In the genomic region with DNA sequence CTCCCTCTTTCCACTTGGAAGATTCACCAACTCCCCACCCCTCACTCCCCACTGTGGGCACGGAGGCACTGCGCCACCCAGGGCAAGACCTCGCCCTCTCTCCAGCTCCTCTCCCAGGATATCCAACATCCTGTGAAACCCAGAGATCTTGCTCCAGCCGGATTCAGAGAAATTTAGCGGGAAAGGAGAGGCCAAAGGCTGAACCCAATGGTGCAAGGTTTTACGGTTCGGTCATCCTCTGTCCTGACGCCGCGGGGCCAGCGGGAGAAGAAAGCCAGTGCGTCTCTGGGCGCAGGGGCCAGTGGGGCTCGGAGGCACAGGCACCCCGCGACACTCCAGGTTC, we compare ENCODE assay signal across 8 cellular contexts. TPM values are rescaled to one million over a fixed set of nuclear protein-coding genes. Genes with fewer than 3 reads are reported as not detected.
DNase-seq lines count a peak whose midpoint lies in the region; ATAC-seq, FAIRE-seq and TF ChIP-seq lines count a peak whose summit lies in the region.

No MANE protein-coding gene starts in this region.

- intact Hi-C loops in left cardiac atrium (cut with DNase I) (no loop called here), K562 (cut with micrococcal nuclease) (no loop called here), uterus (cut with DNase I; ENCODE audit: low total_unique reads) (no loop called here)

- peak overlapping the region; percentile 54 for H3K4me3 ChIP-seq in cardiac muscle cell
- H3K4me3 ChIP-seq in K562, result peak overlapping the region; percentile 27; the same call in 1 of the 2 replicates
- H3K4me3 ChIP-seq in uterus, result peak overlapping the region; percentile 58 to 96

- H3K9me1 ChIP-seq in K562 (ENCODE audit: control insufficient read depth, insufficient read depth, low read length), result no peaks in the 10 kb centered on the region

- TF ChIP-seq POLR2A in K562 (conservative IDR thresholded peaks at IDR 0.05), result no peak
- no peak for TF ChIP-seq POLR2A in uterus (IDR thresholded peaks at IDR 0.05)

- BruUV-seq in K562 (replicated peaks; lab: Mats Ljungman, UMichigan), result no TSS peak

- peak overlapping the region; percentile 58; the same call in 1 of the 2 replicates for H3K4me2 ChIP-seq in K562 (ENCODE audit: insufficient read depth, low read length)

- CTCF ChIA-PET in K562 (lab: Yijun Ruan, JAX; ENCODE audit: low intra/inter-chr PET ratio), result no interaction called here

- peak overlapping the region in 1 of 2 experiments; percentile 57; a peak in 2 of 4 replicates for H3K9ac ChIP-seq in K562 (ENCODE audit: insufficient read depth in 1 of 2, low read depth in 2 of 2, low read length in 2 of 2)

- no peak for FAIRE-seq in K562 (lab: Jason Lieb, UNC)

- no peak for TF ChIP-seq RAD21 in K562 (CRISPR knock-in tag; conservative IDR thresholded peaks at IDR 0.05 in 1 of 2, IDR thresholded peaks at IDR 0.05 in 1 of 2)

- no peak overlapping the region for H2AFZ ChIP-seq in K562 (ENCODE audit: low read depth, low read length)

- peak in 1 of 2 donors; percentile 16 for DNase-seq in cardiac muscle cell (ENCODE audit: low read depth in 1 of 2, low spot score in 1 of 2)
- DNase-seq in left cardiac atrium, result no peak
- DNase-seq in K562 (ENCODE audit: extremely low read depth in 1 of 4, low spot score in 3 of 4), result no peak
- DNase-seq in medulla oblongata (ENCODE audit: extremely low spot score), result peak; percentile 56
- no peak for DNase-seq in uterus
- no peak for DNase-seq in NCI-H187 (lab: John Stamatoyannopoulos, UW)

- H3K79me2 ChIP-seq in K562 (ENCODE audit: control insufficient read depth, insufficient read depth, low read length), result no peaks in the 10 kb centered on the region

- POLR2A ChIA-PET in K562 (lab: Yijun Ruan, JAX), result interaction anchor here (0.7 kb wide), 1 partner anchor 23 kb away, joined by 3 read pairs; no protein-coding TSS in a partner anchor

- TF ChIP-seq CTCF in cardiac muscle cell (IDR thresholded peaks at IDR 0.05; ENCODE audit: low read depth, low read length), result no peak
- TF ChIP-seq CTCF in K562 (IDR thresholded peaks at IDR 0.05 in 2 of 3, conservative IDR thresholded peaks at IDR 0.05 in 1 of 3; ENCODE audit: insufficient read depth in 2 of 3, low read depth in 1 of 3, low read length in 3 of 3), result no peak
- no peak for TF ChIP-seq CTCF in uterus (IDR thresholded peaks at IDR 0.05)

- H3K27me3 ChIP-seq in cardiac muscle cell (peaks cover 31% of the 10 kb centered on the region), K562 (ENCODE audit: control insufficient read depth in 2 of 2, insufficient read depth in 2 of 2, low read length in 2 of 2) (peaks cover 17 to 25% of the 10 kb centered on the region in 2 experiments), uterus (no peaks in the 10 kb centered on the region)

- in situ Hi-C loops in K562 (cut with MboI), result no loop called here

- no peak for TF ChIP-seq EP300 in K562 (IDR thresholded peaks at IDR 0.05; ENCODE audit: low read length)

- H3K36me3 ChIP-seq in cardiac muscle cell, result no peaks in the 10 kb centered on the region
- no peaks in the 10 kb centered on the region for H3K36me3 ChIP-seq in K562 (ENCODE audit: control insufficient read depth, insufficient read depth, low read length)
- H3K36me3 ChIP-seq in uterus, result no peaks in the 10 kb centered on the region

- no peaks in the 10 kb centered on the region for H3K9me3 ChIP-seq in cardiac muscle cell (ENCODE audit: low read depth)
- no peaks in the 10 kb centered on the region for H3K9me3 ChIP-seq in K562 (replicated peaks; ENCODE audit: control insufficient read depth, insufficient read depth, low read depth, low read length)
- no peaks in the 10 kb centered on the region for H3K9me3 ChIP-seq in uterus

- H3K4me1 ChIP-seq in cardiac muscle cell (ENCODE audit: low read depth) (peaks cover 3% of the 10 kb centered on the region), K562 (replicated peaks in 1 of 2; ENCODE audit: control insufficient read depth in 2 of 2, insufficient read depth in 2 of 2, low read length in 2 of 2) (peaks cover 0 to 13% of the 10 kb centered on the region in 2 experiments; a peak in 2 of 5 replicates), uterus (no peaks in the 10 kb centered on the region)

- no peak for ATAC-seq in left cardiac atrium
- no peak for ATAC-seq in K562
- ATAC-seq in GM21529 (IDR thresholded peaks at IDR 0.05; ENCODE audit: unreplicated experiment), result no peak
- ATAC-seq in GM21619 (IDR thresholded peaks at IDR 0.05; ENCODE audit: unreplicated experiment), result no peak

- WGBS in K562 (ENCODE audit: insufficient coverage, low coverage, missing lambda C conversion rate), result 5% methylated on average over 15 of the region's 16 CpGs

- H3K27ac ChIP-seq in cardiac muscle cell (no peak overlapping the region), K562 (ENCODE audit: extremely low read depth, low read depth, low read length) (no peak overlapping the region), uterus (peak overlapping the region; percentile 97 to 100)

- no peaks in the 10 kb centered on the region for H4K20me1 ChIP-seq in K562 (replicated peaks; ENCODE audit: control insufficient read depth, insufficient read depth, low read length)

TF ChIP-seq in K562, 482 proteins besides CTCF, POLR2A, EP300 and RAD21 (continues in another document):
- TF ChIP-seq, protein P1, sequence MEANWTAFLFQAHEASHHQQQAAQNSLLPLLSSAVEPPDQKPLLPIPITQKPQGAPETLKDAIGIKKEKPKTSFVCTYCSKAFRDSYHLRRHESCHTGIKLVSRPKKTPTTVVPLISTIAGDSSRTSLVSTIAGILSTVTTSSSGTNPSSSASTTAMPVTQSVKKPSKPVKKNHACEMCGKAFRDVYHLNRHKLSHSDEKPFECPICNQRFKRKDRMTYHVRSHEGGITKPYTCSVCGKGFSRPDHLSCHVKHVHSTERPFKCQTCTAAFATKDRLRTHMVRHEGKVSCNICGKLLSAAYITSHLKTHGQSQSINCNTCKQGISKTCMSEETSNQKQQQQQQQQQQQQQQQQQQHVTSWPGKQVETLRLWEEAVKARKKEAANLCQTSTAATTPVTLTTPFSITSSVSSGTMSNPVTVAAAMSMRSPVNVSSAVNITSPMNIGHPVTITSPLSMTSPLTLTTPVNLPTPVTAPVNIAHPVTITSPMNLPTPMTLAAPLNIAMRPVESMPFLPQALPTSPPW (CRISPR knock-in tag; IDR thresholded peaks at IDR 0.05), result no peak
- TF ChIP-seq GATAD2A (IDR thresholded peaks at IDR 0.05), result no peak

RNA-seq across cellular contexts. Expression of gene CD44, which starts 0.4 kb away (rescaled TPM):
- total RNA-seq in cardiac muscle cell (11.2 and 41.3 TPM in 2 replicates), left cardiac atrium (10 to 100 TPM; 63.6 to 71.2 TPM), K562 (2014; rRNA removed) (2.3 and 2.6 TPM in 2 replicates), K562 (2014; rRNA removed; fragmentation: Illumina TruSeq; extraction: Trizol) (3.0 and 5.2 TPM in 2 replicates), K562 (2015; rRNA removed; fragmentation: Illumina TruSeq; extraction: Trizol) (2.6 and 3.2 TPM in 2 replicates), K562 (2021) (9.5 and 11.1 TPM in 2 replicates), uterus (100 to 1,000 TPM; 135 to 636 (median 397) TPM)
- polyA plus RNA-seq in cardiac muscle cell (8.5 and 32.7 TPM in 2 replicates), K562 (2011; rRNA removed) (13.9 and 47.0 TPM in 2 replicates), K562 (2014; fragmentation: Illumina TruSeq; extraction: Trizol) (7.7 TPM in 2 replicates), K562 (2014; fragmentation: Nextera tagmentation; extraction: Ambion mirVana) (1 to 10 TPM; 1.2 to 1.8 TPM), K562 (2014; rRNA removed) (2.5 and 5.0 TPM in 2 replicates)
- total RNA-seq in K562 (2011; cell fraction: chromatin; rRNA removed; ENCODE audit: low replicate concordance), result 7.9 and 17.7 TPM in 2 replicates
- total RNA-seq in K562 (2011; cell fraction: nucleolus; rRNA removed), result 7.2 and 18.2 TPM in 2 replicates
- 10.5 and 17.1 TPM in 2 replicates for total RNA-seq in K562 (2011; cell fraction: nucleoplasm; rRNA removed)
- polyA plus RNA-seq in K562 (2011; cell fraction: cytosol; rRNA removed), result 23.2 and 51.1 TPM in 2 replicates
- 19.8 and 40.4 TPM in 2 replicates for polyA plus RNA-seq in K562 (2011; cell fraction: nucleus; rRNA removed)
- 8.0 and 8.3 TPM in 2 replicates for polyA plus RNA-seq in K562 (2012)
- 26.3 and 51.8 TPM in 2 replicates for polyA minus RNA-seq in K562 (2011; rRNA and poly(A)+ RNA removed)
- polyA minus RNA-seq in K562 (2011; cell fraction: cytosol; rRNA and poly(A)+ RNA removed), result 10.5 and 22.8 TPM in 2 replicates
- polyA minus RNA-seq in K562 (2011; cell fraction: nucleus; rRNA and poly(A)+ RNA removed), result 14.8 and 35.9 TPM in 2 replicates

Comparison
In these comparisons a context has a peak if more than half of its experiments do, and no peak if none do; other contexts are left out.
1. H3K27ac ChIP-seq: peak in uterus (2 of 2); none in cardiac muscle cell (single experiment) and K562 (single experiment).
2. H3K4me3 ChIP-seq: peak in every context shown above with its lines; median percentile 77 in uterus; 54 in cardiac muscle cell; 27 in K562.